Comparison of ENCODE assay signal across 8 cellular contexts in the genomic region with DNA sequence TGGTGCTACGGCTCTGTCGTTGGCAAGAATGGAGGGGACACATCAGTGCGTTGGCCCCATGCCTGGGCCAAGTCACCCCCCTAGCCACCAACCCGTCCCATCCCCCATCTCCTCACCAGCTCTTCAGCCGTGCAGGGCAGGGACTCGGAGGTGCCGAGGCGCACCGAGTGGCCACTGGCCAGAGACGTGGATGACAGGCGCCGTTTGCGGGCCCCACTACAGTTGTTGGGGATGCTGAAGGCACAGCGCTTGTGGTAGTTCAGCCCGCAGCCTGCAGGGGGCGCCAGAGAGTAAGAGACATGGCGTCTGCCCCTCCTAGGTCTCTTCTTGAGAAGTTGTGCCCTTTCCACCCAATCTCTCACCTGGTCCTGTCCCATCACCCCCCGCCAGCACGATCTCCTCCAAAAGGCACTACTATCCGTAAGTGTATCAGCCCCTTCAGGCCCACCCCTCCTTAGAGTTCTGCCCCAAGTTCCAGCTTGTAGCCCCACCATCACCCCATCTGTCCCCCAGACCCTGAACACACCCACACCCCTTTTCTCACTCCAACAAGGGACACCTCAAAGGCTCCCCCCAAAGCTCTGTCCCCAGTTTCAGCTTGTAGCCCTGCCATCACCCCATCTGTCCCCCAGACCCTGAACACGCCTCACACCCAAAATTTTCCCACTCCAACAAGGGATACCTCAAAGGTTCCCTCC. TPM values are rescaled to one million over a fixed set of nuclear protein-coding genes. Genes with fewer than 3 reads are reported as not detected.
DNase-seq lines count a peak whose midpoint lies in the region; ATAC-seq, FAIRE-seq and TF ChIP-seq lines count a peak whose summit lies in the region.

No MANE protein-coding gene starts in this region.

- no peak overlapping the region for H3K4me3 ChIP-seq in heart left ventricle
- H3K4me3 ChIP-seq in small intestine (ENCODE audit: low read depth in 1 of 2, low read length in 2 of 2): no peak overlapping the region

- intact Hi-C loops in heart left ventricle (cut with DNase I): loop anchor here in 6 of 10 donors (1.0 to 5.0 kb wide), 3 partner anchors 24 to 43 kb away; a partner anchor contains a TSS

- TF ChIP-seq CTCF in heart left ventricle (IDR thresholded peaks at IDR 0.05): peak; percentile 91 to 99 (median 95)

- H3K9me3 ChIP-seq in heart left ventricle (no peaks in the 10 kb centered on the region), small intestine (ENCODE audit: control insufficient read depth, low read depth) (no peaks in the 10 kb centered on the region)

- no peaks in the 10 kb centered on the region for H3K27me3 ChIP-seq in heart left ventricle
- H3K27me3 ChIP-seq in small intestine (ENCODE audit: control insufficient read depth in 2 of 2, insufficient read depth in 2 of 2, low read length in 2 of 2): no peaks in the 10 kb centered on the region

- H3K4me1 ChIP-seq in heart left ventricle (peaks cover 0 to 4% (median 0%) of the 10 kb centered on the region in 12 donors), small intestine (ENCODE audit: control insufficient read depth in 2 of 2, insufficient read depth in 1 of 2, low read depth in 1 of 2, low read length in 1 of 2) (no peaks in the 10 kb centered on the region)

- DNase-seq in AG08396 (ENCODE audit: low spot score) (peak; percentile 88), H4 (ENCODE audit: low spot score) (peak; percentile 52), SK-MEL-5 (ENCODE audit: low read depth, low spot score) (peak; percentile 68), heart left ventricle (peak; percentile 65 to 91 (median 68)), small intestine (peak; percentile 55)
- DNase-seq in activated naive CD4-positive, alpha-beta T cell treated with Interleukin-2 at 50 U/mL for 16 hours: peak; percentile 88

- H3K27ac ChIP-seq in heart left ventricle (no peak overlapping the region), small intestine (ENCODE audit: low read depth in 1 of 2, low read length in 1 of 2) (no peak overlapping the region)

- 33 to 39% (median 36%) methylated on average over 15 to 21 of the region's 21 CpGs for WGBS in heart left ventricle, 4 donors
- 24 to 35% (median 28%) methylated on average over 19 to 21 of the region's 21 CpGs for WGBS in small intestine, 3 donors

- no peak for FAIRE-seq in small intestine (lab: Jason Lieb, UNC)

- H3K36me3 ChIP-seq in heart left ventricle: peaks cover 3 to 90% (median 86%) of the 10 kb centered on the region in 9 donors
- H3K36me3 ChIP-seq in small intestine (ENCODE audit: control insufficient read depth in 2 of 2, insufficient read depth in 2 of 2, low read length in 2 of 2): peaks cover 13 to 16% of the 10 kb centered on the region in 2 donors

- no peak for TF ChIP-seq POLR2A in heart left ventricle (IDR thresholded peaks at IDR 0.05)

- ATAC-seq in heart left ventricle (peak; percentile 49 to 80 (median 78)), HG03280 (IDR thresholded peaks at IDR 0.05; ENCODE audit: unreplicated experiment) (no peak), HG03520 (IDR thresholded peaks at IDR 0.05; ENCODE audit: unreplicated experiment) (no peak)

- in situ Hi-C loops in SK-MEL-5 (cut with HindIII; ENCODE audit: low pct_unique_long_range_greater_than_20kb, low sequenced_read_pairs): no loop called here

RNA-seq across cellular contexts. Expression of a gene that starts 12.4 kb away (rescaled TPM):
- total RNA-seq in H4 (2014; rRNA removed; shearing (Covaris generic)): 14.3 and 18.0 TPM in 2 replicates
- total RNA-seq in SK-MEL-5 (2014; rRNA removed; shearing (Covaris generic)): 3.2 and 4.6 TPM in 2 replicates
- polyA plus RNA-seq in SK-MEL-5 (2015; cell fraction: cytosol; rRNA removed): 11.4 and 12.2 TPM in 2 replicates
- 22.6 and 25.8 TPM in 2 replicates for polyA plus RNA-seq in SK-MEL-5 (2015; cell fraction: nucleus; rRNA removed)
- 10 to 100 TPM in 7 of 9 donors, 1 to 10 TPM in 2; 8.4 to 32.8 (median 13.2) TPM for total RNA-seq in heart left ventricle
- polyA plus RNA-seq in heart left ventricle: 10 to 100 TPM; 10.6 to 12.1 TPM
- 10 to 100 TPM; 30.7 to 87.4 (median 71.9) TPM for polyA plus RNA-seq in small intestine

RNA-seq across cellular contexts. Expression of a gene that starts 41.3 kb away (rescaled TPM):
- 16.2 and 33.4 TPM in 2 replicates for total RNA-seq in H4 (2014; rRNA removed; shearing (Covaris generic))
- total RNA-seq in SK-MEL-5 (2014; rRNA removed; shearing (Covaris generic)): 10.3 and 11.3 TPM in 2 replicates
- polyA plus RNA-seq in SK-MEL-5 (2015; cell fraction: cytosol; rRNA removed): 25.0 and 25.4 TPM in 2 replicates
- 63.1 and 65.4 TPM in 2 replicates for polyA plus RNA-seq in SK-MEL-5 (2015; cell fraction: nucleus; rRNA removed)
- 10 to 100 TPM; 13.9 to 25.1 (median 19.8) TPM for total RNA-seq in heart left ventricle
- polyA plus RNA-seq in heart left ventricle (10 to 100 TPM; 14.4 to 20.7 TPM), small intestine (1 to 10 TPM; 7.0 to 9.3 (median 8.3) TPM)

RNA-seq across cellular contexts. Expression of a gene that starts 41.7 kb away (rescaled TPM):
- total RNA-seq in H4 (2014; rRNA removed; shearing (Covaris generic)): 29.9 and 33.5 TPM in 2 replicates
- 52.7 and 61.9 TPM in 2 replicates for total RNA-seq in SK-MEL-5 (2014; rRNA removed; shearing (Covaris generic))
- 107 and 144 TPM in 2 replicates for polyA plus RNA-seq in SK-MEL-5 (2015; cell fraction: cytosol; rRNA removed)
- polyA plus RNA-seq in SK-MEL-5 (2015; cell fraction: nucleus; rRNA removed): 158 and 177 TPM in 2 replicates
- 10 to 100 TPM; 41.0 to 93.6 (median 53.7) TPM for total RNA-seq in heart left ventricle
- polyA plus RNA-seq in heart left ventricle: 10 to 100 TPM; 42.2 to 89.6 TPM
- polyA plus RNA-seq in small intestine: 10 to 100 TPM; 44.6 to 51.6 (median 50.5) TPM

RNA-seq across cellular contexts. Expression of a gene that starts 43.5 kb away (rescaled TPM):
- total RNA-seq in H4 (2014; rRNA removed; shearing (Covaris generic)): 0.56 and 0.78 TPM in 2 replicates
- total RNA-seq in SK-MEL-5 (2014; rRNA removed; shearing (Covaris generic)): 3.4 and 3.8 TPM in 2 replicates
- polyA plus RNA-seq in SK-MEL-5 (2015; cell fraction: cytosol; rRNA removed): 3.3 and 3.4 TPM in 2 replicates
- polyA plus RNA-seq in SK-MEL-5 (2015; cell fraction: nucleus; rRNA removed): 0.91 and 1.0 TPM in 2 replicates
- total RNA-seq in heart left ventricle: 10 to 100 TPM in 7 of 9 donors, 1 to 10 TPM in 2; 8.8 to 23.4 (median 15.1) TPM
- polyA plus RNA-seq in heart left ventricle (1 to 10 TPM; 2.4 to 9.1 TPM), small intestine (1 to 10 TPM in 2 of 3 donors, not detected in 1; 2.2 to 5.3 TPM)

Comparison
In these comparisons a context has a peak if more than half of its experiments do, and no peak if none do; other contexts are left out.
1. ATAC-seq: peak in heart left ventricle (4 of 4); none in HG03280 (single experiment) and HG03520 (single experiment).
2. Peak in every context shown above with its lines, with median percentiles within 50 percentile points of each other: DNase-seq.